Comparison of ENCODE assay signal across 20 cellular contexts in genomic region chr13:51151463-51151862, GRCh38. TPM values are rescaled to one million over a fixed set of nuclear protein-coding genes. Genes with fewer than 3 reads are reported as not detected.
DNase-seq lines count a peak whose midpoint lies in the region; ATAC-seq and TF ChIP-seq lines count a peak whose summit lies in the region.
"Had no signal": no experiment of that assay in that cellular context is flagged by ENCODE, and none has a peak within 500 bp of the region (broad histone marks: within the 10 kb centered on the region; RNA-seq: fewer than 3 reads in every experiment).

No MANE protein-coding gene starts in this region.

- no peaks in the 10 kb centered on the region for H3K79me1 ChIP-seq in H9 (ENCODE audit: insufficient read depth, low read depth, low read length, poor library complexity, severe bottlenecking)

- TF ChIP-seq CTCF in H9 (conservative IDR thresholded peaks at IDR 0.05) (no peak), esophagus muscularis mucosa (IDR thresholded peaks at IDR 0.05) (no peak), right lobe of liver (IDR thresholded peaks at IDR 0.05) (no peak), progenitor cell of endocrine pancreas (IDR thresholded peaks at IDR 0.05; ENCODE audit: unreplicated experiment) (no peak), breast epithelium (IDR thresholded peaks at IDR 0.05) (no peak), osteoblast (IDR thresholded peaks at IDR 0.05; ENCODE audit: extremely low read depth, low read depth, low read length) (no peak)

- no peak overlapping the region for H2BK12ac ChIP-seq in H9 (ENCODE audit: insufficient read length, low read depth, low read length)

- H3K27me3 ChIP-seq in H9 (ENCODE audit: insufficient read depth, low read length) (no peaks in the 10 kb centered on the region), esophagus muscularis mucosa (no peaks in the 10 kb centered on the region), right lobe of liver (no peaks in the 10 kb centered on the region), breast epithelium (no peaks in the 10 kb centered on the region), osteoblast (ENCODE audit: insufficient read depth, low read length) (peaks cover 34% of the 10 kb centered on the region)
- H3K27me3 ChIP-seq: BE2C had no signal

- H4K91ac ChIP-seq in H9 (ENCODE audit: insufficient read length, low read depth, low read length) = no peak overlapping the region

- H3K27ac ChIP-seq in H9 (ENCODE audit: insufficient read length, low read depth, low read length) (no peak overlapping the region), esophagus muscularis mucosa (replicated peaks in 1 of 4) (no peak overlapping the region), right lobe of liver (no peak overlapping the region), breast epithelium (no peak overlapping the region), osteoblast (ENCODE audit: low read depth, low read length) (no peak overlapping the region)

- TF ChIP-seq POLR2A in esophagus muscularis mucosa (IDR thresholded peaks at IDR 0.05; ENCODE audit: low read depth) = no peak
- no peak for TF ChIP-seq POLR2A in right lobe of liver (IDR thresholded peaks at IDR 0.05)
- no peak for TF ChIP-seq POLR2A in breast epithelium (IDR thresholded peaks at IDR 0.05)

- no CpG with 5 or more reads among the region's 1 CpG for WGBS in H9 (ENCODE audit: extremely low coverage, insufficient read length, low lambda C conversion rate)
- 100% methylated on average over 1 of the region's 1 CpG for WGBS in esophagus muscularis mucosa
- WGBS in right lobe of liver (ENCODE audit: insufficient coverage, low coverage, low lambda C conversion rate, missing lambda C conversion rate) = 58% methylated on average over 1 of the region's 1 CpG

- H3K4me3 ChIP-seq in esophagus muscularis mucosa (no peak overlapping the region), right lobe of liver (no peak overlapping the region), breast epithelium (no peak overlapping the region), osteoblast (ENCODE audit: insufficient read depth, low read length) (no peak overlapping the region)

- no peaks in the 10 kb centered on the region for H4K20me1 ChIP-seq in H9 (ENCODE audit: control insufficient read depth, insufficient read depth, insufficient read length)
- H4K20me1 ChIP-seq in osteoblast (ENCODE audit: insufficient read depth, low read length) = no peaks in the 10 kb centered on the region

- H3K4me1 Mint-ChIP-seq in H9 = peaks cover 72 to 83% of the 10 kb centered on the region in 2 experiments
- peaks cover 43% of the 10 kb centered on the region for H3K4me1 Mint-ChIP-seq in progenitor cell of endocrine pancreas (ENCODE audit: low read depth)
- H3K4me1 Mint-ChIP-seq: CD8-positive, alpha-beta memory T cell had no signal

- H3K36me3 Mint-ChIP-seq in H9 (ENCODE audit: insufficient read depth in 1 of 3, low read depth in 3 of 3) (peaks cover 11 to 21% (median 12%) of the 10 kb centered on the region in 3 experiments), progenitor cell of endocrine pancreas (ENCODE audit: insufficient read depth) (no peaks in the 10 kb centered on the region)
- H3K36me3 Mint-ChIP-seq: CD4-positive, CD25-positive, alpha-beta regulatory T cell; CD8-positive, alpha-beta memory T cell had no signal

- H2BK15ac ChIP-seq in H9 (ENCODE audit: low read depth, low read length) = no peak overlapping the region

- no peak overlapping the region for H3K56ac ChIP-seq in H9 (ENCODE audit: insufficient read length, low read depth, low read length)

- ATAC-seq in right lobe of liver = peak; percentile 79 to 84 (median 84)

- H3K27ac Mint-ChIP-seq in H9 (peak overlapping the region; percentile 16 to 75 (median 41); a peak in 4 of 7 replicates), progenitor cell of endocrine pancreas (peak overlapping the region; percentile 90)
- H3K27ac Mint-ChIP-seq: CD4-positive, CD25-positive, alpha-beta regulatory T cell; CD8-positive, alpha-beta memory T cell had no signal

- no peak overlapping the region for H3K23ac ChIP-seq in H9 (ENCODE audit: insufficient read length, low read depth, low read length)

- peaks cover 45% of the 10 kb centered on the region for H3K4me1 ChIP-seq in H9 (ENCODE audit: insufficient read depth, low read length)
- peaks cover 0 to 19% (median 13%) of the 10 kb centered on the region in 4 donors for H3K4me1 ChIP-seq in esophagus muscularis mucosa
- H3K4me1 ChIP-seq in right lobe of liver = peaks cover 0 to 28% (median 4%) of the 10 kb centered on the region in 4 donors
- no peaks in the 10 kb centered on the region for H3K4me1 ChIP-seq in breast epithelium
- no peaks in the 10 kb centered on the region for H3K4me1 ChIP-seq in osteoblast (ENCODE audit: insufficient read depth, low read length)

- no peak overlapping the region for H2BK120ac ChIP-seq in H9 (ENCODE audit: low read depth, low read length, poor library complexity, severe bottlenecking)

- no peak for DNase-seq in H9
- peak; percentile 87 for DNase-seq in esophagus muscularis mucosa (ENCODE audit: extremely low spot score)
- DNase-seq in right lobe of liver = peak in 1 of 3 donors; percentile 61
- no peak for DNase-seq in progenitor cell of endocrine pancreas (ENCODE audit: low spot score, unreplicated experiment)
- DNase-seq in breast epithelium (ENCODE audit: low spot score in 2 of 2) = no peak
- no peak for DNase-seq in SK-N-DZ (ENCODE audit: low spot score)
- no peak for DNase-seq in osteoblast (ENCODE audit: insufficient read length, low spot score, missing footprints)
- DNase-seq: BE2C; C1 segment of cervical spinal cord; CD4-positive, CD25-positive, alpha-beta regulatory T cell; CD8-positive, alpha-beta memory T cell; COR-L47; DMS153; DMS79; GDM1; HCEC 1CT had no signal

- H3K23me2 ChIP-seq in H9 (ENCODE audit: insufficient read length, low read depth, low read length, poor library complexity, severe bottlenecking) = no peaks in the 10 kb centered on the region

- no peaks in the 10 kb centered on the region for H3K36me3 ChIP-seq in esophagus muscularis mucosa
- H3K36me3 ChIP-seq in right lobe of liver = no peaks in the 10 kb centered on the region
- H3K36me3 ChIP-seq in breast epithelium = no peaks in the 10 kb centered on the region
- H3K36me3 ChIP-seq in osteoblast (ENCODE audit: insufficient read depth, low read length) = no peaks in the 10 kb centered on the region
- H3K36me3 ChIP-seq: BE2C had no signal

- no peak overlapping the region for H3K18ac ChIP-seq in H9 (ENCODE audit: insufficient read length, low read depth, low read length)

- no peak overlapping the region for H3K14ac ChIP-seq in H9 (ENCODE audit: insufficient read depth, low read length)

- no peak overlapping the region for H2AK5ac ChIP-seq in H9 (ENCODE audit: insufficient read length, low read length)

- H2AFZ ChIP-seq in H9 (ENCODE audit: low read length) (no peak overlapping the region), osteoblast (ENCODE audit: low read length) (no peak overlapping the region)

- H3K4me2 ChIP-seq in H9 (ENCODE audit: insufficient read depth, insufficient read length, low read length) = no peak overlapping the region
- H3K4me2 ChIP-seq in osteoblast (ENCODE audit: insufficient read depth, low read length) = no peak overlapping the region

- no peaks in the 10 kb centered on the region for H3K79me2 ChIP-seq in H9 (ENCODE audit: insufficient read depth, low read length)
- no peaks in the 10 kb centered on the region for H3K79me2 ChIP-seq in osteoblast (ENCODE audit: insufficient read depth, low read length)

- intact Hi-C loops in esophagus muscularis mucosa (cut with DNase I) = no loop called here
- intact Hi-C loops in right lobe of liver (cut with DNase I) = loop anchor here in 1 of 2 donors (5.0 kb wide), 1 partner anchor 131 kb away; no protein-coding TSS in a partner anchor
- intact Hi-C loops in breast epithelium (cut with DNase I; ENCODE audit: low total_unique reads) = no loop called here

- no peak overlapping the region for H3K4ac ChIP-seq in H9 (ENCODE audit: low read depth, low read length)

- no peak overlapping the region for H3T11ph ChIP-seq in H9 (ENCODE audit: low read length)

- H3K9ac ChIP-seq in H9 (ENCODE audit: extremely low read depth, insufficient read length, low read length) = no peak overlapping the region

- H3K4me3 Mint-ChIP-seq in H9 = no peak overlapping the region
- peak overlapping the region; percentile 2 for H3K4me3 Mint-ChIP-seq in progenitor cell of endocrine pancreas (ENCODE audit: low read depth)
- H3K4me3 Mint-ChIP-seq: CD4-positive, CD25-positive, alpha-beta regulatory T cell; CD8-positive, alpha-beta memory T cell had no signal

- no peak overlapping the region for H4K5ac ChIP-seq in H9 (ENCODE audit: insufficient read length, low read depth, low read length)

- TF ChIP-seq EP300 in esophagus muscularis mucosa (IDR thresholded peaks at IDR 0.05) = no peak

- H2BK5ac ChIP-seq in H9 (ENCODE audit: insufficient read length, low read length) = no peak overlapping the region

- H3K9me3 Mint-ChIP-seq in H9 = peaks cover 3% of the 10 kb centered on the region in 2 experiments; a peak in 3 of 5 replicates
- H3K9me3 Mint-ChIP-seq in progenitor cell of endocrine pancreas (ENCODE audit: low read depth) = no peaks in the 10 kb centered on the region
- H3K9me3 Mint-ChIP-seq: CD8-positive, alpha-beta memory T cell had no signal

- no peak overlapping the region for H2BK20ac ChIP-seq in H9 (ENCODE audit: low read depth, low read length, poor library complexity, severe bottlenecking)

- H3K9me3 ChIP-seq in H9 (ENCODE audit: control insufficient read depth, low read depth, low read length) = no peaks in the 10 kb centered on the region
- H3K9me3 ChIP-seq in esophagus muscularis mucosa = no peaks in the 10 kb centered on the region
- H3K9me3 ChIP-seq in right lobe of liver = no peaks in the 10 kb centered on the region
- no peaks in the 10 kb centered on the region for H3K9me3 ChIP-seq in breast epithelium
- no peaks in the 10 kb centered on the region for H3K9me3 ChIP-seq in osteoblast (ENCODE audit: low read depth, low read length)
- H3K9me3 ChIP-seq: BE2C had no signal

- H4K8ac ChIP-seq in H9 (replicated peaks; ENCODE audit: insufficient read length, low read depth, low read length) = no peak overlapping the region

- H3K27me3 Mint-ChIP-seq in H9 (ENCODE audit: low read depth) = no peaks in the 10 kb centered on the region; the same call in 1 of the 2 replicates
- peaks cover 4% of the 10 kb centered on the region for H3K27me3 Mint-ChIP-seq in progenitor cell of endocrine pancreas

RNA-seq across cellular contexts. Expression of gene C13orf42, which starts 40.4 kb away (rescaled TPM):
- total RNA-seq in H9 (2021) (16.5 and 18.1 TPM in 2 replicates), esophagus muscularis mucosa (not detected), right lobe of liver (not detected), progenitor cell of endocrine pancreas (not detected in 2 replicates), breast epithelium (not detected), osteoblast (not detected in 2 replicates)
- polyA plus RNA-seq in SK-N-DZ (2014; cell fraction: cytosol; rRNA removed) = not detected in 2 replicates
- 0.12 TPM in 1 of 2 replicates, not detected in the other for polyA plus RNA-seq in SK-N-DZ (2014; cell fraction: nucleus; rRNA removed)
- total RNA-seq: A172; CD4-positive, CD25-positive, alpha-beta regulatory T cell; CD8-positive, alpha-beta memory T cell; Daoy; H4; HT-29 had no signal
- polyA plus RNA-seq: CD4-positive, CD25-positive, alpha-beta regulatory T cell; CD8-positive, alpha-beta memory T cell had no signal

Comparison
In these comparisons a context has a peak if more than half of its experiments do, and no peak if none do; other contexts are left out.
1. RNA of gene C13orf42, which starts 40.4 kb away (total RNA-seq): 16.5 to 18.1 TPM in H9; not detected in progenitor cell of endocrine pancreas, not detected in esophagus muscularis mucosa, not detected in right lobe of liver, not detected in breast epithelium and not detected in osteoblast; every median in the first group is over 10 times any median in the second.